14 cellular contexts compared by ENCODE assay signal in genomic region chr9:124873664-124874063, GRCh38. TPM values are rescaled to one million over a fixed set of nuclear protein-coding genes. Genes with fewer than 3 reads are reported as not detected.
DNase-seq lines count a peak whose midpoint lies in the region; ATAC-seq and TF ChIP-seq lines count a peak whose summit lies in the region.
"Had no signal": no experiment of that assay in that cellular context is flagged by ENCODE, and none has a peak within 500 bp of the region (broad histone marks: within the 10 kb centered on the region; RNA-seq: fewer than 3 reads in every experiment).

No MANE protein-coding gene starts in this region.

- DNase-seq in activated naive CD4-positive, alpha-beta T cell (lab: John Stamatoyannopoulos, UW), result no peak
- DNase-seq in RWPE1 (ENCODE audit: low spot score) (no peak), DMS53 (lab: John Stamatoyannopoulos, UW) (no peak), H4 (ENCODE audit: low spot score) (no peak)
- peak; percentile 48 to 50 (median 50) for DNase-seq in effector memory CD8-positive, alpha-beta T cell
- DNase-seq: activated CD4-positive, alpha-beta T cell treated with anti-CD3 and anti-CD28 coated beads, Interleukin-2, amount 10 ng/mL, durations not matched to agents 7 days and 5 days; effector CD4-positive, alpha-beta T cell; EL; NCI-H187 treated with DMSO at 0.1 percent for 48 hours had no signal

- peak overlapping the region; percentile 46 for H3K27ac ChIP-seq in RWPE1
- H3K27ac ChIP-seq: KMS-11 had no signal

- peak; percentile 16 for ATAC-seq in effector memory CD8-positive, alpha-beta T cell (replicated peaks)
- ATAC-seq in stimulated activated memory B cell treated with anti-CD40 and anti-IgM and Interleukin-4, amounts not matched to agents 10 μg/mL and 1 μg/mL and 100 μg/mL, for 72 hours, result no peak
- ATAC-seq in HG02840 (IDR thresholded peaks at IDR 0.05; ENCODE audit: low FRiP score, unreplicated experiment), result no peak

- no peak overlapping the region for H3K27ac Mint-ChIP-seq in activated naive CD4-positive, alpha-beta T cell treated with anti-CD3 and anti-CD28 coated beads, Interleukin-2, amount 50 U/mL, for 24 hours
- peak overlapping the region; percentile 91 to 97 for H3K27ac Mint-ChIP-seq in effector memory CD8-positive, alpha-beta T cell
- H3K27ac Mint-ChIP-seq in stimulated activated memory B cell treated with anti-CD40 and anti-IgM and Interleukin-4, amounts not matched to agents 10 μg/mL and 1 μg/mL and 100 μg/mL, for 72 hours, result peak overlapping the region; percentile 98
- H3K27ac Mint-ChIP-seq: activated CD4-positive, alpha-beta T cell treated with anti-CD3 and anti-CD28 coated beads, Interleukin-2, amount 10 ng/mL, durations not matched to agents 7 days and 5 days had no signal

- H3K27me3 Mint-ChIP-seq in activated naive CD4-positive, alpha-beta T cell treated with anti-CD3 and anti-CD28 coated beads, Interleukin-2, amount 50 U/mL, for 24 hours, result no peaks in the 10 kb centered on the region
- no peaks in the 10 kb centered on the region for H3K27me3 Mint-ChIP-seq in effector memory CD8-positive, alpha-beta T cell
- H3K27me3 Mint-ChIP-seq in stimulated activated memory B cell treated with anti-CD40 and anti-IgM and Interleukin-4, amounts not matched to agents 10 μg/mL and 1 μg/mL and 100 μg/mL, for 72 hours, result no peaks in the 10 kb centered on the region
- H3K27me3 Mint-ChIP-seq: activated CD4-positive, alpha-beta T cell treated with anti-CD3 and anti-CD28 coated beads, Interleukin-2, amount 10 ng/mL, durations not matched to agents 7 days and 5 days had no signal

- H3K9me3 Mint-ChIP-seq in activated naive CD4-positive, alpha-beta T cell treated with anti-CD3 and anti-CD28 coated beads, Interleukin-2, amount 50 U/mL, for 24 hours, result no peaks in the 10 kb centered on the region
- no peaks in the 10 kb centered on the region for H3K9me3 Mint-ChIP-seq in effector memory CD8-positive, alpha-beta T cell
- H3K9me3 Mint-ChIP-seq in stimulated activated memory B cell treated with anti-CD40 and anti-IgM and Interleukin-4, amounts not matched to agents 10 μg/mL and 1 μg/mL and 100 μg/mL, for 72 hours, result no peaks in the 10 kb centered on the region
- H3K9me3 Mint-ChIP-seq: activated CD4-positive, alpha-beta T cell treated with anti-CD3 and anti-CD28 coated beads, Interleukin-2, amount 10 ng/mL, durations not matched to agents 7 days and 5 days had no signal

- peaks cover 29% of the 10 kb centered on the region for H3K36me3 Mint-ChIP-seq in activated naive CD4-positive, alpha-beta T cell treated with anti-CD3 and anti-CD28 coated beads, Interleukin-2, amount 50 U/mL, for 24 hours
- peaks cover 96% of the 10 kb centered on the region for H3K36me3 Mint-ChIP-seq in effector memory CD8-positive, alpha-beta T cell (ENCODE audit: insufficient read depth)
- peaks cover 63% of the 10 kb centered on the region for H3K36me3 Mint-ChIP-seq in stimulated activated memory B cell treated with anti-CD40 and anti-IgM and Interleukin-4, amounts not matched to agents 10 μg/mL and 1 μg/mL and 100 μg/mL, for 72 hours

- peak overlapping the region; percentile 69 for H3K4me3 Mint-ChIP-seq in activated naive CD4-positive, alpha-beta T cell treated with anti-CD3 and anti-CD28 coated beads, Interleukin-2, amount 50 U/mL, for 24 hours
- peak overlapping the region; percentile 93 to 97 for H3K4me3 Mint-ChIP-seq in effector memory CD8-positive, alpha-beta T cell
- H3K4me3 Mint-ChIP-seq in stimulated activated memory B cell treated with anti-CD40 and anti-IgM and Interleukin-4, amounts not matched to agents 10 μg/mL and 1 μg/mL and 100 μg/mL, for 72 hours, result peak overlapping the region; percentile 94
- H3K4me3 Mint-ChIP-seq: activated CD4-positive, alpha-beta T cell treated with anti-CD3 and anti-CD28 coated beads, Interleukin-2, amount 10 ng/mL, durations not matched to agents 7 days and 5 days had no signal

- POLR2A ChIA-PET in RWPE1 (lab: Yijun Ruan, JAX; ENCODE audit: low non-redundant PET), result no interaction called here

- TF ChIP-seq CTCF in RWPE1 (conservative IDR thresholded peaks at IDR 0.05; ENCODE audit: low read depth), result no peak

- peaks cover 47% of the 10 kb centered on the region for H3K4me1 Mint-ChIP-seq in activated naive CD4-positive, alpha-beta T cell treated with anti-CD3 and anti-CD28 coated beads, Interleukin-2, amount 50 U/mL, for 24 hours
- H3K4me1 Mint-ChIP-seq in effector memory CD8-positive, alpha-beta T cell (ENCODE audit: low read depth in 2 of 2), result peaks cover 53 to 59% of the 10 kb centered on the region in 2 donors
- H3K4me1 Mint-ChIP-seq in stimulated activated memory B cell treated with anti-CD40 and anti-IgM and Interleukin-4, amounts not matched to agents 10 μg/mL and 1 μg/mL and 100 μg/mL, for 72 hours, result peaks cover 54% of the 10 kb centered on the region

- CTCF ChIA-PET in RWPE1 (lab: Yijun Ruan, JAX), result interaction anchor here (0.6 to 1.5 kb wide), 4 partner anchors 20 to 204 kb away, joined by 3 to 9 read pairs (median 4); partner anchors contain the start of gene WDR38

RNA-seq across cellular contexts. Expression of gene ARPC5L, which starts 11.7 kb away (rescaled TPM):
- 22.1 and 35.7 TPM in 2 replicates for total RNA-seq in H4 (2014; rRNA removed; shearing (Covaris generic))

RNA-seq across cellular contexts. Expression of gene RPL35, which starts 11.9 kb away (rescaled TPM):
- 2,412 and 2,808 TPM in 2 replicates for total RNA-seq in H4 (2014; rRNA removed; shearing (Covaris generic))

RNA-seq across cellular contexts. Expression of gene WDR38, which starts 20.4 kb away (rescaled TPM):
- total RNA-seq in H4 (2014; rRNA removed; shearing (Covaris generic)), result not detected in 2 replicates
- total RNA-seq: activated CD4-positive, alpha-beta T cell treated with anti-CD3 and anti-CD28 coated beads, Interleukin-2, amount 10 ng/mL, durations not matched to agents 7 days and 5 days; glomerular endothelial cell had no signal

Comparison
In these comparisons a context has a peak if more than half of its experiments do, and no peak if none do; other contexts are left out.
1. DNase-seq: peak in effector memory CD8-positive, alpha-beta T cell (3 of 3); none in activated naive CD4-positive, alpha-beta T cell (0 of 4), RWPE1 (single experiment), DMS53 (single experiment) and H4 (single experiment).
2. Peak in every context shown above with its lines, with median percentiles within 50 percentile points of each other: H3K4me3 Mint-ChIP-seq.